ENCODE assay signal across 1 cellular context in the genomic region with DNA sequence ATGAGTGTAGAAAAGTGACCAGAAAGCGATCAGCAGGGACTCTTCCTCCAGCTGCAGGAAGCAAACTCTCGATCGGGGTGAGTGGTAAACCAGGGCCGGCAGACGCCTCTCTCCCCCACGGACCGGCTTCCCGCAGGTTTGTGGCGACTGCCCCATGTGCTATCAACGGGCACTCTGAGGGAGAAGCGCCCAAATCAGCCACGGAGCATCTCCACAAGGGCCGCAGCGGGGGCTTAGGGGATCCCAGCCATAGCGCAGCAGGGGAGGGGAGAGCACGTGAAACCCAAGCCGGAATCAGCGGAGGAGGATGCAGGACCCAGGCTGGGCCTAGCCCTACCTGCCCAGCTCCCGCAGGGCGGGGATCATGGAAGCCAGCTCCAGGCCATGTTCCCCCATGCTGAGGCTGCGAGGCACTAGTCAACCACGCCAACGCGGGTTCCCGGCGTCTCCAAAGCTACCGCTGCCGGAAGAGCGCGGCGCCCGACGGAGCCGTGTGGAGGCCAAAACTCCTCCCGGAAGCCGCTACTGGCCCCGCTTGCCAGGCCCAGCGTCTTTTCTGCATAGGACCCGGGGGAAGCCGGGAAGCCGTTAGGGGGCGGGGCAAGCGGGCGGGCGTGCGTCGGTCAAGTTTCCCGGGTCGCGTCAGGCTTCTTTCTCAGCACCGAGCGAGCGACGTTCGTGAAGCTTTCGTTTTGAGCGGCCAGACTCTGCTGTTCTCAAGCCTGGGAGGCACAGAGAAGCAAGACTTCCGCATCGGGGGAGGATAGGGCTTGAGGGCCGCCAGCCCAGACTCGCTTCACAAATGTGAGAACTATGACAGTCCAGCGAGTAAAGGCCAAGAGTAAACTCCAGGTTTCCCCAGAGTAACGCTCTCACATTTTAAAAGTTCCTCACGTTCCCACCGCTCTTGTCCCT.
A peak's percentile ranks its signal among the peaks of the same experiment; 100 is the strongest.
TF ChIP-seq lines count a peak whose summit lies in the region.

A gene (minus strand): TSS at position 425 of the 915 bp plus-strand sequence. CDS start 29 bp downstream, at position 396.

TF ChIP-seq in SK-N-SH, 30 proteins besides CTCF, POLR2A, EP300 and RAD21 (continued from another document):
- TF ChIP-seq, protein P1, sequence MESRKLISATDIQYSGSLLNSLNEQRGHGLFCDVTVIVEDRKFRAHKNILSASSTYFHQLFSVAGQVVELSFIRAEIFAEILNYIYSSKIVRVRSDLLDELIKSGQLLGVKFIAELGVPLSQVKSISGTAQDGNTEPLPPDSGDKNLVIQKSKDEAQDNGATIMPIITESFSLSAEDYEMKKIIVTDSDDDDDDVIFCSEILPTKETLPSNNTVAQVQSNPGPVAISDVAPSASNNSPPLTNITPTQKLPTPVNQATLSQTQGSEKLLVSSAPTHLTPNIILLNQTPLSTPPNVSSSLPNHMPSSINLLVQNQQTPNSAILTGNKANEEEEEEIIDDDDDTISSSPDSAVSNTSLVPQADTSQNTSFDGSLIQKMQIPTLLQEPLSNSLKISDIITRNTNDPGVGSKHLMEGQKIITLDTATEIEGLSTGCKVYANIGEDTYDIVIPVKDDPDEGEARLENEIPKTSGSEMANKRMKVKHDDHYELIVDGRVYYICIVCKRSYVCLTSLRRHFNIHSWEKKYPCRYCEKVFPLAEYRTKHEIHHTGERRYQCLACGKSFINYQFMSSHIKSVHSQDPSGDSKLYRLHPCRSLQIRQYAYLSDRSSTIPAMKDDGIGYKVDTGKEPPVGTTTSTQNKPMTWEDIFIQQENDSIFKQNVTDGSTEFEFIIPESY (IDR thresholded peaks at IDR 0.05; ENCODE audit: borderline replicate concordance, low read depth), result peak; percentile 88
- TF ChIP-seq NFIC (IDR thresholded peaks at IDR 0.05; ENCODE audit: borderline replicate concordance) (peak; percentile 43), MXI1 (IDR thresholded peaks at IDR 0.05; ENCODE audit: low read depth, low read length) (peak; percentile 99), FOXJ3 (CRISPR knock-in tag; IDR thresholded peaks at IDR 0.05) (no peak; the same call in 1 of the 2 replicates), EZH2phosphoT487 (IDR thresholded peaks at IDR 0.05; ENCODE audit: borderline replicate concordance, low read depth) (no peak), FOXM1 (IDR thresholded peaks at IDR 0.05; ENCODE audit: low read depth) (peak; percentile 81; the same call in 1 of the 2 replicates)
- TF ChIP-seq, protein P2, sequence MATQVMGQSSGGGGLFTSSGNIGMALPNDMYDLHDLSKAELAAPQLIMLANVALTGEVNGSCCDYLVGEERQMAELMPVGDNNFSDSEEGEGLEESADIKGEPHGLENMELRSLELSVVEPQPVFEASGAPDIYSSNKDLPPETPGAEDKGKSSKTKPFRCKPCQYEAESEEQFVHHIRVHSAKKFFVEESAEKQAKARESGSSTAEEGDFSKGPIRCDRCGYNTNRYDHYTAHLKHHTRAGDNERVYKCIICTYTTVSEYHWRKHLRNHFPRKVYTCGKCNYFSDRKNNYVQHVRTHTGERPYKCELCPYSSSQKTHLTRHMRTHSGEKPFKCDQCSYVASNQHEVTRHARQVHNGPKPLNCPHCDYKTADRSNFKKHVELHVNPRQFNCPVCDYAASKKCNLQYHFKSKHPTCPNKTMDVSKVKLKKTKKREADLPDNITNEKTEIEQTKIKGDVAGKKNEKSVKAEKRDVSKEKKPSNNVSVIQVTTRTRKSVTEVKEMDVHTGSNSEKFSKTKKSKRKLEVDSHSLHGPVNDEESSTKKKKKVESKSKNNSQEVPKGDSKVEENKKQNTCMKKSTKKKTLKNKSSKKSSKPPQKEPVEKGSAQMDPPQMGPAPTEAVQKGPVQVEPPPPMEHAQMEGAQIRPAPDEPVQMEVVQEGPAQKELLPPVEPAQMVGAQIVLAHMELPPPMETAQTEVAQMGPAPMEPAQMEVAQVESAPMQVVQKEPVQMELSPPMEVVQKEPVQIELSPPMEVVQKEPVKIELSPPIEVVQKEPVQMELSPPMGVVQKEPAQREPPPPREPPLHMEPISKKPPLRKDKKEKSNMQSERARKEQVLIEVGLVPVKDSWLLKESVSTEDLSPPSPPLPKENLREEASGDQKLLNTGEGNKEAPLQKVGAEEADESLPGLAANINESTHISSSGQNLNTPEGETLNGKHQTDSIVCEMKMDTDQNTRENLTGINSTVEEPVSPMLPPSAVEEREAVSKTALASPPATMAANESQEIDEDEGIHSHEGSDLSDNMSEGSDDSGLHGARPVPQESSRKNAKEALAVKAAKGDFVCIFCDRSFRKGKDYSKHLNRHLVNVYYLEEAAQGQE (IDR thresholded peaks at IDR 0.05; ENCODE audit: low read depth, low read length), result peak; percentile 65; the same call in 1 of the 2 replicates
- TF ChIP-seq, protein P3, sequence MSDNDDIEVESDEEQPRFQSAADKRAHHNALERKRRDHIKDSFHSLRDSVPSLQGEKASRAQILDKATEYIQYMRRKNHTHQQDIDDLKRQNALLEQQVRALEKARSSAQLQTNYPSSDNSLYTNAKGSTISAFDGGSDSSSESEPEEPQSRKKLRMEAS (IDR thresholded peaks at IDR 0.05; ENCODE audit: low read depth), result peak; percentile 95; the same call in 1 of the 2 replicates
